In the genomic region with DNA sequence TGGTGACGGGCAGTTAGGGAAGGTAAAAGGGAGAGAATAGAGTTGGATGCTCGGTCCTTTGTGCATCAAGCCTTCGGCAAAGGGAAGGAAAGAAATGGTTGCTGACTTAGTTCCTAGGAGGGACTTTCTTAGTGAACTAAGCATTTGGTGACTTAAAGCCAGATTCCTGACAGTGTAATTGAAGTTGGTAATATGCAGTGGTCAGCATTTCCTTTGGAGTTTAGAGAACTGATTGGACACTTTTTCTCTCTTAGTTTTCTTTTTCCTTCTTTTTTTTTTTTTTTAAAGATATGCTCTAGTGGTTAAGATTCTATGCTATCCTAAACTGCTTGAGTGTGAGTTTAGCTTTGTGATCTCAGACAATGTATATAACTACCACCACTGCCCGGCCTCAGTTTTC, we compare ENCODE assay signal across 9 cellular contexts. TPM values are rescaled to one million over a fixed set of nuclear protein-coding genes. Genes with fewer than 3 reads are reported as not detected.
DNase-seq lines count a peak whose midpoint lies in the region; ATAC-seq, FAIRE-seq and TF ChIP-seq lines count a peak whose summit lies in the region.
"Had no signal": no experiment of that assay in that cellular context is flagged by ENCODE, and none has a peak within 500 bp of the region (broad histone marks: within the 10 kb centered on the region; RNA-seq: fewer than 3 reads in every experiment).

No MANE protein-coding gene starts in this region.

- no peaks in the 10 kb centered on the region for H3K27me3 Mint-ChIP-seq in activated naive CD4-positive, alpha-beta T cell treated with anti-CD3 and anti-CD28 coated beads for 36 hours (ENCODE audit: low read depth)
- peaks cover 8% of the 10 kb centered on the region for H3K27me3 Mint-ChIP-seq in activated CD8-positive, alpha-beta T cell treated with anti-CD3 and anti-CD28 coated beads, Interleukin-2, amount 10 ng/mL, durations not matched to agents 7 days and 5 days (ENCODE audit: low read depth)

- no peak for TF ChIP-seq POLR2A in stomach (IDR thresholded peaks at IDR 0.05)

- peak overlapping the region; percentile 88 for H3K4me3 ChIP-seq in iPS-20b (ENCODE audit: low read length)
- peak overlapping the region; percentile 9 to 98 (median 84) for H3K4me3 ChIP-seq in stomach

- no peaks in the 10 kb centered on the region for H3K9me3 ChIP-seq in iPS-20b (ENCODE audit: insufficient read depth, low read depth, low read length)
- H3K9me3 ChIP-seq in stomach, result no peaks in the 10 kb centered on the region

- peak overlapping the region; percentile 84 for H3K4me3 Mint-ChIP-seq in activated naive CD4-positive, alpha-beta T cell treated with anti-CD3 and anti-CD28 coated beads for 36 hours
- peak overlapping the region; percentile 93 for H3K4me3 Mint-ChIP-seq in activated CD8-positive, alpha-beta T cell treated with anti-CD3 and anti-CD28 coated beads, Interleukin-2, amount 10 ng/mL, durations not matched to agents 7 days and 5 days

- H3K4me1 ChIP-seq in iPS-20b (ENCODE audit: insufficient read depth, low read length), result peaks cover 17% of the 10 kb centered on the region
- H3K4me1 ChIP-seq in stomach, result peaks cover 31 to 65% (median 49%) of the 10 kb centered on the region in 4 donors

- CTCF ChIA-PET in activated naive CD4-positive, alpha-beta T cell treated with anti-CD3 and anti-CD28 coated beads for 36 hours (lab: Charles Lee), result interaction anchor here (1.2 to 3.2 kb wide), 3 partner anchors 88 to 136 kb away, joined by 3 to 17 read pairs (median 5); no protein-coding TSS in a partner anchor
- CTCF ChIA-PET in activated CD8-positive, alpha-beta T cell treated with anti-CD3 and anti-CD28 coated beads, Interleukin-2, amount 10 ng/mL, durations not matched to agents 7 days and 5 days (lab: Charles Lee), result interaction anchor here (1.4 to 6.3 kb wide), 5 partner anchors 9 to 240 kb away, joined by 3 to 71 read pairs (median 4); no protein-coding TSS in a partner anchor

- H3K27ac Mint-ChIP-seq in activated naive CD4-positive, alpha-beta T cell treated with anti-CD3 and anti-CD28 coated beads for 36 hours, result no peak overlapping the region
- H3K27ac Mint-ChIP-seq in activated CD8-positive, alpha-beta T cell treated with anti-CD3 and anti-CD28 coated beads, Interleukin-2, amount 10 ng/mL, durations not matched to agents 7 days and 5 days, result peak overlapping the region; percentile 4

- DNase-seq in activated naive CD4-positive, alpha-beta T cell treated with anti-CD3 and anti-CD28 coated beads for 36 hours, result no peak
- no peak for DNase-seq in activated naive CD4-positive, alpha-beta T cell (lab: John Stamatoyannopoulos, UW)
- DNase-seq in activated CD8-positive, alpha-beta T cell treated with anti-CD3 and anti-CD28 coated beads, Interleukin-2, amount 10 ng/mL, durations not matched to agents 7 days and 5 days, result no peak
- DNase-seq in stomach (no peak), D341Med (ENCODE audit: low spot score) (no peak), urothelium cell line (ENCODE audit: low spot score) (no peak)
- DNase-seq: cortex of kidney had no signal

- no peak for FAIRE-seq in urothelium cell line (lab: Jason Lieb, UNC)

- no peaks in the 10 kb centered on the region for H3K27me3 ChIP-seq in iPS-20b (ENCODE audit: insufficient read depth, low read length)
- no peaks in the 10 kb centered on the region for H3K27me3 ChIP-seq in stomach

- peak overlapping the region; percentile 94; the same call in 1 of the 2 replicates for H3K9ac ChIP-seq in iPS-20b (ENCODE audit: low read depth, low read length)

- H3K36me3 Mint-ChIP-seq in activated naive CD4-positive, alpha-beta T cell treated with anti-CD3 and anti-CD28 coated beads for 36 hours (ENCODE audit: low read depth), result peaks cover 18% of the 10 kb centered on the region
- peaks cover 39% of the 10 kb centered on the region for H3K36me3 Mint-ChIP-seq in activated CD8-positive, alpha-beta T cell treated with anti-CD3 and anti-CD28 coated beads, Interleukin-2, amount 10 ng/mL, durations not matched to agents 7 days and 5 days (ENCODE audit: low read depth)

- TF ChIP-seq EP300 in stomach (IDR thresholded peaks at IDR 0.05), result no peak

- H3K9me3 Mint-ChIP-seq in activated naive CD4-positive, alpha-beta T cell treated with anti-CD3 and anti-CD28 coated beads for 36 hours, result no peaks in the 10 kb centered on the region
- H3K9me3 Mint-ChIP-seq in activated CD8-positive, alpha-beta T cell treated with anti-CD3 and anti-CD28 coated beads, Interleukin-2, amount 10 ng/mL, durations not matched to agents 7 days and 5 days (ENCODE audit: insufficient read depth), result no peaks in the 10 kb centered on the region

- ATAC-seq in activated CD8-positive, alpha-beta T cell treated with anti-CD3 and anti-CD28 coated beads, Interleukin-2, amount 10 ng/mL, durations not matched to agents 7 days and 5 days, result no peak
- no peak for ATAC-seq in HG03354 (IDR thresholded peaks at IDR 0.05; ENCODE audit: poor library complexity, severe bottlenecking, unreplicated experiment)

- intact Hi-C loops in activated naive CD4-positive, alpha-beta T cell treated with anti-CD3 and anti-CD28 coated beads for 36 hours (cut with micrococcal nuclease), result no loop called here
- intact Hi-C loops in stomach (cut with DNase I; ENCODE audit: low total_unique reads), result loop anchor here (5.0 kb wide), 1 partner anchor 134 kb away; no protein-coding TSS in a partner anchor

- 61 to 79% (median 73%) methylated on average over 4 of the region's 4 CpGs for WGBS in stomach, 5 donors

- POLR2A ChIA-PET in activated CD8-positive, alpha-beta T cell treated with anti-CD3 and anti-CD28 coated beads, Interleukin-2, amount 10 ng/mL, durations not matched to agents 7 days and 5 days (lab: Charles Lee), result interaction anchor here (1.5 kb wide), 1 partner anchor 65 kb away, joined by 5 read pairs; a partner anchor contains a TSS

- TF ChIP-seq CTCF in stomach (IDR thresholded peaks at IDR 0.05), result no peak

- H3K27ac ChIP-seq in iPS-20b (ENCODE audit: low read length), result no peak overlapping the region
- H3K27ac ChIP-seq in stomach, result no peak overlapping the region

- H3K36me3 ChIP-seq in iPS-20b (ENCODE audit: insufficient read depth, low read depth, low read length), result peaks cover 42% of the 10 kb centered on the region
- peaks cover 0 to 28% (median 16%) of the 10 kb centered on the region in 4 donors for H3K36me3 ChIP-seq in stomach

- peaks cover 42% of the 10 kb centered on the region for H3K4me1 Mint-ChIP-seq in activated naive CD4-positive, alpha-beta T cell treated with anti-CD3 and anti-CD28 coated beads for 36 hours (ENCODE audit: low read depth)
- H3K4me1 Mint-ChIP-seq in activated CD8-positive, alpha-beta T cell treated with anti-CD3 and anti-CD28 coated beads, Interleukin-2, amount 10 ng/mL, durations not matched to agents 7 days and 5 days (ENCODE audit: low read depth), result peaks cover 45% of the 10 kb centered on the region

RNA-seq across cellular contexts. Expression of a gene that starts 2.3 kb away (rescaled TPM):
- total RNA-seq in activated naive CD4-positive, alpha-beta T cell treated with anti-CD3 and anti-CD28 coated beads for 36 hours, result 100 to 1,000 TPM in 1 of 2 experiments, 10 to 100 TPM in 1; 96.4 to 101 TPM
- total RNA-seq in activated CD8-positive, alpha-beta T cell treated with anti-CD3 and anti-CD28 coated beads, Interleukin-2, amount 10 ng/mL, durations not matched to agents 7 days and 5 days, result 100 to 1,000 TPM; 167 to 170 TPM
- 100 to 1,000 TPM in 3 of 5 donors, 10 to 100 TPM in 2; 25.1 to 890 (median 117) TPM for total RNA-seq in stomach
- polyA plus RNA-seq in stomach, result 100 to 1,000 TPM; 164 to 322 (median 196) TPM

RNA-seq across cellular contexts. Expression of a gene that starts 23.9 kb away (rescaled TPM):
- total RNA-seq in activated naive CD4-positive, alpha-beta T cell treated with anti-CD3 and anti-CD28 coated beads for 36 hours, result not detected
- total RNA-seq in activated CD8-positive, alpha-beta T cell treated with anti-CD3 and anti-CD28 coated beads, Interleukin-2, amount 10 ng/mL, durations not matched to agents 7 days and 5 days, result under 1 TPM; 0.13 to 0.32 TPM
- total RNA-seq in stomach, result 1 to 10 TPM in 2 of 5 donors, under 1 TPM in 1, not detected in 2; 0.45 to 1.3 (median 1.2) TPM
- polyA plus RNA-seq in stomach, result under 1 TPM in 2 of 3 donors, not detected in 1; 0.08 to 0.31 TPM

RNA-seq across cellular contexts. Expression of a gene that starts 56.5 kb away (rescaled TPM):
- 1 to 10 TPM; 8.0 to 9.7 TPM for total RNA-seq in activated naive CD4-positive, alpha-beta T cell treated with anti-CD3 and anti-CD28 coated beads for 36 hours
- 10 to 100 TPM; 67.8 to 73.0 TPM for total RNA-seq in activated CD8-positive, alpha-beta T cell treated with anti-CD3 and anti-CD28 coated beads, Interleukin-2, amount 10 ng/mL, durations not matched to agents 7 days and 5 days
- 10 to 100 TPM in 4 of 5 donors, 1 to 10 TPM in 1; 3.5 to 40.6 (median 33.5) TPM for total RNA-seq in stomach
- 10 to 100 TPM; 22.0 to 37.9 (median 32.1) TPM for polyA plus RNA-seq in stomach
